23 cellular contexts compared by ENCODE assay signal in genomic region chr16:57104706-57105105, GRCh38. TPM values are rescaled to one million over a fixed set of nuclear protein-coding genes. Genes with fewer than 3 reads are reported as not detected.
DNase-seq lines count a peak whose midpoint lies in the region; ATAC-seq, FAIRE-seq and TF ChIP-seq lines count a peak whose summit lies in the region.
"Had no signal": no experiment of that assay in that cellular context is flagged by ENCODE, and none has a peak within 500 bp of the region (broad histone marks: within the 10 kb centered on the region; RNA-seq: fewer than 3 reads in every experiment).

No MANE protein-coding gene starts in this region.

- H2AFZ ChIP-seq in K562 (ENCODE audit: low read depth, low read length): no peak overlapping the region
- no peak overlapping the region for H2AFZ ChIP-seq in neural progenitor cell (replicated peaks)
- H2AFZ ChIP-seq: hepatocyte had no signal

- H4K20me1 ChIP-seq in K562 (replicated peaks; ENCODE audit: control insufficient read depth, insufficient read depth, low read length): peaks cover 4% of the 10 kb centered on the region; the same call in 1 of the 2 replicates
- no peaks in the 10 kb centered on the region for H4K20me1 ChIP-seq in neural progenitor cell (ENCODE audit: low read depth)

- POLR2A ChIA-PET in CD8-positive, alpha-beta T cell (lab: Charles Lee): interaction anchor here (1.0 to 2.0 kb wide), 2 partner anchors 12 to 19 kb away, joined by 3 to 5 read pairs; partner anchors contain the start of gene CPNE2
- POLR2A ChIA-PET in K562 (lab: Yijun Ruan, JAX): interaction anchor here (0.6 to 1.4 kb wide), 3 partner anchors 12 to 43 kb away, joined by 3 to 6 read pairs (median 4); partner anchors contain the start of gene CPNE2

- H3K4me1 Mint-ChIP-seq in CD8-positive, alpha-beta T cell (ENCODE audit: low read depth): peaks cover 11% of the 10 kb centered on the region
- peaks cover 41% of the 10 kb centered on the region for H3K4me1 Mint-ChIP-seq in neural progenitor cell

- H3K4me3 Mint-ChIP-seq in CD8-positive, alpha-beta T cell: no peak overlapping the region
- H3K4me3 Mint-ChIP-seq in neural progenitor cell: no peak overlapping the region
- H3K4me3 Mint-ChIP-seq: CD4-positive, alpha-beta T cell; nephron progenitor cell had no signal

- H3K27ac Mint-ChIP-seq in CD8-positive, alpha-beta T cell: peak overlapping the region; percentile 16
- peak overlapping the region; percentile 21 for H3K27ac Mint-ChIP-seq in neural progenitor cell
- H3K27ac Mint-ChIP-seq: activated T-helper 2 cell treated with anti-CD3 and anti-CD28 coated beads, Interferon-gamma antibody, Interleukin-2, Interleukin-4, amounts not matched to agents 10 μg/mL and 5 μg/mL and 100 μg/mL, durations not matched to agents 14 hours and 24 hours and 36 hours; CD4-positive, alpha-beta T cell; nephron progenitor cell had no signal

- no peaks in the 10 kb centered on the region for H3K9me1 ChIP-seq in K562 (ENCODE audit: control insufficient read depth, insufficient read depth, low read length)

- no peak overlapping the region for H3K4me3 ChIP-seq in CD8-positive, alpha-beta T cell (ENCODE audit: low read depth, low read length)
- H3K4me3 ChIP-seq in K562: no peak overlapping the region
- no peak overlapping the region for H3K4me3 ChIP-seq in neural progenitor cell
- no peak overlapping the region for H3K4me3 ChIP-seq in gastrocnemius medialis
- H3K4me3 ChIP-seq: cardiac muscle cell, hepatocyte, psoas muscle, transverse colon had no signal

- H3K27ac ChIP-seq in CD8-positive, alpha-beta T cell (ENCODE audit: low read depth, low read length): no peak overlapping the region
- H3K27ac ChIP-seq in K562 (ENCODE audit: extremely low read depth, low read depth, low read length) (no peak overlapping the region), neural progenitor cell (no peak overlapping the region), gastrocnemius medialis (no peak overlapping the region)
- H3K27ac ChIP-seq: cardiac muscle cell, hepatocyte, psoas muscle, transverse colon had no signal

- H3K79me2 ChIP-seq in K562 (ENCODE audit: control insufficient read depth, insufficient read depth, low read length) (no peaks in the 10 kb centered on the region), neural progenitor cell (ENCODE audit: low read depth) (no peaks in the 10 kb centered on the region)
- H3K79me2 ChIP-seq: hepatocyte had no signal

- H3K9me3 Mint-ChIP-seq in CD8-positive, alpha-beta T cell: no peaks in the 10 kb centered on the region
- H3K9me3 Mint-ChIP-seq in neural progenitor cell: no peaks in the 10 kb centered on the region
- H3K9me3 Mint-ChIP-seq: activated T-helper 2 cell treated with anti-CD3 and anti-CD28 coated beads, Interferon-gamma antibody, Interleukin-2, Interleukin-4, amounts not matched to agents 10 μg/mL and 5 μg/mL and 100 μg/mL, durations not matched to agents 14 hours and 24 hours and 36 hours; CD4-positive, alpha-beta T cell; immature natural killer cell; nephron progenitor cell had no signal

- no peaks in the 10 kb centered on the region for H3K36me3 Mint-ChIP-seq in CD8-positive, alpha-beta T cell
- H3K36me3 Mint-ChIP-seq in neural progenitor cell: no peaks in the 10 kb centered on the region
- H3K36me3 Mint-ChIP-seq: immature natural killer cell had no signal

- H3K9me3 ChIP-seq in CD8-positive, alpha-beta T cell (ENCODE audit: low read length): no peaks in the 10 kb centered on the region
- H3K9me3 ChIP-seq in K562 (replicated peaks; ENCODE audit: control insufficient read depth, insufficient read depth, low read depth, low read length): no peaks in the 10 kb centered on the region
- H3K9me3 ChIP-seq in neural progenitor cell (ENCODE audit: low read depth): no peaks in the 10 kb centered on the region
- no peaks in the 10 kb centered on the region for H3K9me3 ChIP-seq in gastrocnemius medialis
- H3K9me3 ChIP-seq: psoas muscle, transverse colon had no signal

- TF ChIP-seq RAD21 in K562 (CRISPR knock-in tag; conservative IDR thresholded peaks at IDR 0.05 in 1 of 2, IDR thresholded peaks at IDR 0.05 in 1 of 2): no peak

- no peak for DNase-seq in CD8-positive, alpha-beta T cell
- no peak for DNase-seq in HTR-8/SVneo (ENCODE audit: insufficient read length, low spot score)
- no peak for DNase-seq in K562 (ENCODE audit: extremely low read depth in 1 of 4, low spot score in 3 of 4)
- no peak for DNase-seq in neural progenitor cell (ENCODE audit: low spot score)
- DNase-seq in gastrocnemius medialis: no peak
- DNase-seq in SW480 (ENCODE audit: low spot score): no peak
- DNase-seq in G401 (ENCODE audit: low spot score): no peak
- DNase-seq: activated CD4-positive, CD25-positive, alpha-beta regulatory T cell treated with anti-CD3 and anti-CD28 coated beads, Interleukin-2, amount 50 U/mL, for 72 hours; CD4-positive, alpha-beta T cell; DMS153; immature natural killer cell; left ventricle myocardium superior; NCI-H1694 treated with DMSO at 0.1 percent for 48 hours; NCI-H748 treated with DMSO at 0.1 percent for 48 hours; nephron progenitor cell; psoas muscle; transverse colon had no signal

- no peaks in the 10 kb centered on the region for H3K36me3 ChIP-seq in CD8-positive, alpha-beta T cell (ENCODE audit: insufficient read depth, low read length)
- no peaks in the 10 kb centered on the region for H3K36me3 ChIP-seq in K562 (ENCODE audit: control insufficient read depth, insufficient read depth, low read length)
- no peaks in the 10 kb centered on the region for H3K36me3 ChIP-seq in neural progenitor cell
- no peaks in the 10 kb centered on the region for H3K36me3 ChIP-seq in gastrocnemius medialis
- H3K36me3 ChIP-seq: cardiac muscle cell, transverse colon had no signal

- H3K27me3 Mint-ChIP-seq in CD8-positive, alpha-beta T cell (ENCODE audit: low read depth): no peaks in the 10 kb centered on the region
- peaks cover 3% of the 10 kb centered on the region for H3K27me3 Mint-ChIP-seq in neural progenitor cell (ENCODE audit: insufficient read depth, low read depth)
- H3K27me3 Mint-ChIP-seq: CD4-positive, alpha-beta T cell had no signal

- no peaks in the 10 kb centered on the region for H3K27me3 ChIP-seq in CD8-positive, alpha-beta T cell (ENCODE audit: insufficient read depth, low read length)
- H3K27me3 ChIP-seq in K562 (ENCODE audit: control insufficient read depth in 2 of 2, insufficient read depth in 2 of 2, low read length in 2 of 2) (no peaks in the 10 kb centered on the region), neural progenitor cell (no peaks in the 10 kb centered on the region), gastrocnemius medialis (no peaks in the 10 kb centered on the region)
- H3K27me3 ChIP-seq: cardiac muscle cell, hepatocyte, transverse colon had no signal

- peaks cover 5% of the 10 kb centered on the region for H3K4me1 ChIP-seq in CD8-positive, alpha-beta T cell (ENCODE audit: insufficient read depth, low read length)
- H3K4me1 ChIP-seq in K562 (replicated peaks in 1 of 2; ENCODE audit: control insufficient read depth in 2 of 2, insufficient read depth in 2 of 2, low read length in 2 of 2): peaks cover 10 to 14% of the 10 kb centered on the region in 2 experiments; a peak in 4 of 5 replicates
- peaks cover 13% of the 10 kb centered on the region for H3K4me1 ChIP-seq in neural progenitor cell
- H3K4me1 ChIP-seq in gastrocnemius medialis: peaks cover 0 to 11% of the 10 kb centered on the region in 2 donors

- no peak for TF ChIP-seq EP300 in K562 (IDR thresholded peaks at IDR 0.05; ENCODE audit: low read length)

- TF ChIP-seq CTCF in CD8-positive, alpha-beta T cell (IDR thresholded peaks at IDR 0.05): no peak
- TF ChIP-seq CTCF in K562 (IDR thresholded peaks at IDR 0.05 in 2 of 3, conservative IDR thresholded peaks at IDR 0.05 in 1 of 3; ENCODE audit: insufficient read depth in 2 of 3, low read depth in 1 of 3, low read length in 3 of 3): no peak
- TF ChIP-seq CTCF in neural progenitor cell (IDR thresholded peaks at IDR 0.05): no peak
- no peak for TF ChIP-seq CTCF in gastrocnemius medialis (IDR thresholded peaks at IDR 0.05 in 4 of 5, conservative IDR thresholded peaks at IDR 0.05 in 1 of 5)

- no peak overlapping the region for H3K4me2 ChIP-seq in K562 (ENCODE audit: insufficient read depth, low read length)
- no peak overlapping the region for H3K4me2 ChIP-seq in neural progenitor cell
- H3K4me2 ChIP-seq: hepatocyte had no signal

- WGBS in K562 (ENCODE audit: insufficient coverage, low coverage, missing lambda C conversion rate): 25% methylated on average over 3 of the region's 3 CpGs

- intact Hi-C loops in CD8-positive, alpha-beta T cell (cut with DNase I, micrococcal nuclease): no loop called here
- intact Hi-C loops in K562 (cut with micrococcal nuclease): no loop called here
- intact Hi-C loops in gastrocnemius medialis (cut with DNase I; ENCODE audit: low total_unique reads): no loop called here

- no peak for TF ChIP-seq POLR2A in K562 (conservative IDR thresholded peaks at IDR 0.05)
- TF ChIP-seq POLR2A in gastrocnemius medialis (IDR thresholded peaks at IDR 0.05): no peak

- H3F3A ChIP-seq in neural progenitor cell (ENCODE audit: low read depth): no peaks in the 10 kb centered on the region

- no TSS peak for BruUV-seq in K562 (replicated peaks; lab: Mats Ljungman, UMichigan)

- CTCF ChIA-PET in CD8-positive, alpha-beta T cell (lab: Charles Lee): interaction anchor here (0.6 to 3.9 kb wide), 3 partner anchors 10 to 140 kb away, joined by 3 to 20 read pairs (median 4); no protein-coding TSS in a partner anchor
- CTCF ChIA-PET in K562 (lab: Yijun Ruan, JAX; ENCODE audit: low intra/inter-chr PET ratio): no interaction called here

- no peak overlapping the region for H3K9ac ChIP-seq in K562 (ENCODE audit: insufficient read depth in 1 of 2, low read depth in 2 of 2, low read length in 2 of 2)
- H3K9ac ChIP-seq in neural progenitor cell: no peak overlapping the region

- no peak for ATAC-seq in CD8-positive, alpha-beta T cell
- ATAC-seq in K562 (no peak), gastrocnemius medialis (no peak), GM19023 (IDR thresholded peaks at IDR 0.05; ENCODE audit: unreplicated experiment) (no peak)
- ATAC-seq: HCT116, left ventricle myocardium superior, psoas muscle had no signal

- in situ Hi-C loops in K562 (cut with MboI): no loop called here
- in situ Hi-C loops in gastrocnemius medialis (cut with MboI; ENCODE audit: low sequenced_read_pairs in 4 of 4): no loop called here
- in situ Hi-C loops in G401 (cut with HindIII; ENCODE audit: low sequenced_read_pairs): no loop called here

- FAIRE-seq in HTR-8/SVneo (lab: Jason Lieb, UNC) (peak; percentile 57), K562 (lab: Jason Lieb, UNC) (no peak)
- FAIRE-seq: G401.6 had no signal

RNA-seq across cellular contexts. Expression of gene CPNE2, which starts 12.3 kb away (rescaled TPM):
- total RNA-seq in CD8-positive, alpha-beta T cell: 1 to 10 TPM; 5.7 to 6.8 TPM
- total RNA-seq in K562 (2011; cell fraction: chromatin; rRNA removed; ENCODE audit: low replicate concordance): 13.7 and 32.7 TPM in 2 replicates
- 12.5 and 13.5 TPM in 2 replicates for total RNA-seq in K562 (2011; cell fraction: nucleolus; rRNA removed)
- 13.3 and 19.4 TPM in 2 replicates for total RNA-seq in K562 (2011; cell fraction: nucleoplasm; rRNA removed)
- total RNA-seq in K562 (2014; rRNA removed) (7.0 and 7.3 TPM in 2 replicates), K562 (2014; rRNA removed; fragmentation: Illumina TruSeq; extraction: Trizol) (4.2 and 5.0 TPM in 2 replicates), K562 (2015; rRNA removed; fragmentation: Illumina TruSeq; extraction: Trizol) (7.7 and 8.6 TPM in 2 replicates), K562 (2021) (9.5 and 10.6 TPM in 2 replicates), neural progenitor cell (ENCODE audit: low replicate concordance) (19.8 and 26.9 TPM in 2 replicates), gastrocnemius medialis (10 to 100 TPM; 11.7 to 20.0 (median 17.2) TPM)
- polyA plus RNA-seq in K562 (2011; rRNA removed) (13.9 and 26.9 TPM in 2 replicates), K562 (2014; fragmentation: Illumina TruSeq; extraction: Trizol) (11.8 and 14.1 TPM in 2 replicates), K562 (2014; fragmentation: Nextera tagmentation; extraction: Ambion mirVana) (1 to 10 TPM; 3.0 to 3.8 TPM), K562 (2014; rRNA removed) (11.7 and 14.0 TPM in 2 replicates)
- polyA plus RNA-seq in K562 (2011; cell fraction: cytosol; rRNA removed): 28.1 and 34.9 TPM in 2 replicates
- polyA plus RNA-seq in K562 (2011; cell fraction: nucleus; rRNA removed): 14.0 and 18.6 TPM in 2 replicates
- 14.1 and 33.3 TPM in 2 replicates for polyA plus RNA-seq in K562 (2012)
- 8.9 and 12.3 TPM in 2 replicates for polyA minus RNA-seq in K562 (2011; rRNA and poly(A)+ RNA removed)
- polyA minus RNA-seq in K562 (2011; cell fraction: cytosol; rRNA and poly(A)+ RNA removed): 7.7 and 8.6 TPM in 2 replicates
- 6.6 and 9.8 TPM in 2 replicates for polyA minus RNA-seq in K562 (2011; cell fraction: nucleus; rRNA and poly(A)+ RNA removed)
- total RNA-seq in G401 (2014; rRNA removed; shearing (Covaris generic)): 31.9 and 36.7 TPM in 2 replicates
